Comparison of ENCODE assay signal across 10 cellular contexts in the genomic region with DNA sequence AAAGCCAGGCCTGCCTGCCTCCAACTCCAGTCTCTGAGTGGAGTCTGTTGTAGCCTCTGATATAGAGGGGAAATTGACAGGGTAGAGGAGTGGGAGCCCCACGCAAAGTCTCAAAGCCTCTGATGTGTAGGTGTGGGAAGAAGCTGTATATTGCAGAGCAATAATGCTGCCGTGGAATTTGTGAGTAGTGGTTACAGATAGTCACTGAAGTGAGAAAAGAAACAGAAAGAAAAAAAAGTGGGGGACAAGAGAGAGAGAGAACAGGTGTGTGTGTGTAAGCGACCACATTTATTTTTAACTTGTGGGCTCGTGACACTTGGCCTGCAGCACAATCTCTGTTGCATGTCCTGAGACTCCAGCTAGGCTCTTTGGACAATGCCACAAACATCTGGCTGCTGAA.
DNase-seq lines count a peak whose midpoint lies in the region; ATAC-seq lines count a peak whose summit lies in the region.
"Had no signal": no experiment of that assay in that cellular context is flagged by ENCODE, and none has a peak within 500 bp of the region (broad histone marks: within the 10 kb centered on the region; RNA-seq: fewer than 3 reads in every experiment).

No MANE protein-coding gene starts in this region.

- peak; percentile 87 for ATAC-seq in GM18499 (IDR thresholded peaks at IDR 0.05; ENCODE audit: insufficient read depth, unreplicated experiment)
- ATAC-seq in GM19463 (IDR thresholded peaks at IDR 0.05; ENCODE audit: unreplicated experiment): peak; percentile 90
- ATAC-seq in HG02870 (IDR thresholded peaks at IDR 0.05; ENCODE audit: unreplicated experiment): peak; percentile 91
- peak; percentile 91 for ATAC-seq in HG03469 (IDR thresholded peaks at IDR 0.05; ENCODE audit: unreplicated experiment)

- no peak for DNase-seq in MV-4-11 (lab: John Stamatoyannopoulos, UW)
- no peak for DNase-seq in NCI-H1694 (lab: John Stamatoyannopoulos, UW)
- DNase-seq in activated CD4-positive, alpha-beta T cell treated with anti-CD3 and anti-CD28 coated beads for 1 hour: no peak
- no peak for DNase-seq in A172 (ENCODE audit: low spot score)
- DNase-seq: activated gamma-delta T cell, immature natural killer cell had no signal
